ENCODE assay signal across 10 cellular contexts in genomic region chr7:158814637-158815036, GRCh38. TPM values are rescaled to one million over a fixed set of nuclear protein-coding genes. Genes with fewer than 3 reads are reported as not detected.
DNase-seq lines count a peak whose midpoint lies in the region; ATAC-seq and TF ChIP-seq lines count a peak whose summit lies in the region.
"Had no signal": no experiment of that assay in that cellular context is flagged by ENCODE, and none has a peak within 500 bp of the region (broad histone marks: within the 10 kb centered on the region; RNA-seq: fewer than 3 reads in every experiment).

No MANE protein-coding gene starts in this region.

- H3K36me3 ChIP-seq in DND-41 (ENCODE audit: insufficient read depth, low read length) (peaks cover 39% of the 10 kb centered on the region), ascending aorta (no peaks in the 10 kb centered on the region), SK-N-SH (replicated peaks in 1 of 2; ENCODE audit: control insufficient read depth in 1 of 2, insufficient read depth in 2 of 2, low read length in 1 of 2) (peaks cover 0 to 6% of the 10 kb centered on the region in 2 experiments)

- 92% methylated on average over 2 of the region's 2 CpGs for WGBS in SK-N-SH (ENCODE audit: low lambda C conversion rate)

- peak overlapping the region; percentile 48 for H3K27ac ChIP-seq in DND-41 (ENCODE audit: low read length)
- peak overlapping the region; percentile 89 to 95 for H3K27ac ChIP-seq in ascending aorta
- H3K27ac ChIP-seq in SK-N-SH (ENCODE audit: low read depth in 2 of 2, low read length in 1 of 2), result no peak overlapping the region
- H3K27ac ChIP-seq: VCaP had no signal

- H3K27me3 ChIP-seq in DND-41 (ENCODE audit: insufficient read depth, low read length, poor library complexity) (no peaks in the 10 kb centered on the region), ascending aorta (no peaks in the 10 kb centered on the region), SK-N-SH (ENCODE audit: insufficient read depth) (no peaks in the 10 kb centered on the region)

- H3K79me2 ChIP-seq in DND-41 (ENCODE audit: insufficient read depth, low read length) (peaks cover 97% of the 10 kb centered on the region), SK-N-SH (ENCODE audit: insufficient read depth) (peaks cover 86% of the 10 kb centered on the region)

- TF ChIP-seq EP300 in SK-N-SH (IDR thresholded peaks at IDR 0.05; ENCODE audit: borderline replicate concordance in 1 of 2, low read depth in 1 of 2, low read length in 1 of 2), result no peak

- H3K4me3 ChIP-seq in DND-41 (ENCODE audit: low read depth in 1 of 2, low read length in 2 of 2) (no peak overlapping the region), ascending aorta (peak overlapping the region in 1 of 2 donors; percentile 21), SK-N-SH (ENCODE audit: low read depth in 2 of 2, low read length in 1 of 2) (no peak overlapping the region)
- peak overlapping the region; percentile 39 for H3K4me3 ChIP-seq in Jurkat, Clone E6-1 (ENCODE audit: low read length)

- peak overlapping the region; percentile 96 for H3K27ac Mint-ChIP-seq in nephron progenitor cell

- DNase-seq in DND-41 (no peak), ascending aorta (ENCODE audit: low spot score in 2 of 2) (no peak), nephron progenitor cell (no peak), NCI-H526 treated with DMSO at 0.1 percent for 48 hours (lab: John Stamatoyannopoulos, UW) (no peak), NCI-H82 treated with DMSO at 0.1 percent for 48 hours (lab: John Stamatoyannopoulos, UW; ENCODE audit: unreplicated experiment) (no peak), SK-N-SH (no peak)
- DNase-seq in Jurkat, Clone E6-1 (ENCODE audit: low read depth, low spot score), result peak; percentile 81
- DNase-seq: foreskin fibroblast had no signal

- no peaks in the 10 kb centered on the region for H3K27me3 Mint-ChIP-seq in nephron progenitor cell (ENCODE audit: low read depth, poor library complexity)

- TF ChIP-seq CTCF in DND-41 (IDR thresholded peaks at IDR 0.05; ENCODE audit: borderline replicate concordance, extremely low read depth, low read length, poor library complexity, severe bottlenecking), result no peak
- no peak for TF ChIP-seq CTCF in ascending aorta (IDR thresholded peaks at IDR 0.05)
- TF ChIP-seq CTCF in nephron progenitor cell (IDR thresholded peaks at IDR 0.05), result no peak
- no peak for TF ChIP-seq CTCF in SK-N-SH (IDR thresholded peaks at IDR 0.05)

- H3K4me1 ChIP-seq in DND-41 (ENCODE audit: insufficient read depth, low read length) (peaks cover 74% of the 10 kb centered on the region), ascending aorta (peaks cover 27 to 74% of the 10 kb centered on the region in 2 donors), SK-N-SH (ENCODE audit: control insufficient read depth in 1 of 2, insufficient read depth in 2 of 2, low read depth in 1 of 2, low read length in 1 of 2) (peaks cover 22 to 24% of the 10 kb centered on the region in 2 experiments)

- H4K20me1 ChIP-seq in DND-41 (ENCODE audit: insufficient read depth, low read length), result peaks cover 63% of the 10 kb centered on the region
- H4K20me1 ChIP-seq in SK-N-SH (ENCODE audit: insufficient read depth), result peaks cover 11% of the 10 kb centered on the region; the same call in 1 of the 2 replicates

- POLR2A ChIA-PET in SK-N-SH (lab: Yijun Ruan, JAX), result interaction anchor here (0.5 kb wide), 1 partner anchor 52 kb away, joined by 3 read pairs; no protein-coding TSS in a partner anchor

- H3K4me3 Mint-ChIP-seq in nephron progenitor cell, result peak overlapping the region; percentile 30

- H3K4me2 ChIP-seq in DND-41 (ENCODE audit: insufficient read depth, low read length) (no peak overlapping the region), SK-N-SH (no peak overlapping the region)

- H2AFZ ChIP-seq in DND-41 (ENCODE audit: low read depth, low read length) (no peak overlapping the region), SK-N-SH (ENCODE audit: low read depth) (no peak overlapping the region)

- H3F3A ChIP-seq in SK-N-SH (replicated peaks; ENCODE audit: insufficient read depth), result peaks cover 20% of the 10 kb centered on the region

- no peak overlapping the region for H3K9ac ChIP-seq in DND-41 (ENCODE audit: low read depth, low read length)
- H3K9ac ChIP-seq in SK-N-SH, result no peak overlapping the region

- H3K9me3 ChIP-seq in DND-41 (ENCODE audit: insufficient read depth, low read length, severe bottlenecking) (no peaks in the 10 kb centered on the region), ascending aorta (no peaks in the 10 kb centered on the region), SK-N-SH (no peaks in the 10 kb centered on the region)

- peaks cover 41% of the 10 kb centered on the region for H3K9me3 Mint-ChIP-seq in nephron progenitor cell

- peaks cover 88% of the 10 kb centered on the region for H3K4me1 Mint-ChIP-seq in nephron progenitor cell

- H3K9me2 ChIP-seq in SK-N-SH, result no peaks in the 10 kb centered on the region

- intact Hi-C loops in ascending aorta (cut with DNase I), result loop anchor here (10.0 kb wide), 1 partner anchor 200 kb away; no protein-coding TSS in a partner anchor

- TF ChIP-seq RAD21 in SK-N-SH (IDR thresholded peaks at IDR 0.05; ENCODE audit: low read length), result no peak

- CTCF ChIA-PET in SK-N-SH (lab: Yijun Ruan, JAX), result no interaction called here

- H3K36me3 Mint-ChIP-seq in nephron progenitor cell (ENCODE audit: low read depth), result peaks cover 58% of the 10 kb centered on the region

- ATAC-seq in DND-41 (ENCODE audit: insufficient read depth, low read depth) (no peak), HG03571 (IDR thresholded peaks at IDR 0.05; ENCODE audit: unreplicated experiment) (no peak)

TF ChIP-seq in SK-N-SH, 30 proteins besides CTCF, POLR2A, EP300 and RAD21 (continues in another document):
- TF ChIP-seq USF1 (IDR thresholded peaks at IDR 0.05; ENCODE audit: borderline replicate concordance, low read depth) (no peak), TCF12 (IDR thresholded peaks at IDR 0.05) (no peak), FOXJ3 (CRISPR knock-in tag; IDR thresholded peaks at IDR 0.05) (no peak), MAX (IDR thresholded peaks at IDR 0.05; ENCODE audit: low read depth) (no peak), PBX3 (IDR thresholded peaks at IDR 0.05) (no peak), ZBTB33 (IDR thresholded peaks at IDR 0.05; ENCODE audit: borderline replicate concordance, low read depth) (no peak)

RNA-seq across cellular contexts. Expression of gene ESYT2, which starts 14.7 kb away (rescaled TPM):
- polyA plus RNA-seq in Jurkat, Clone E6-1 (2012; ENCODE audit: insufficient read depth, insufficient read length), result 131 TPM
- total RNA-seq in ascending aorta, result 102 TPM
- polyA plus RNA-seq in SK-N-SH (2012; rRNA removed), result 34.2 and 42.7 TPM in 2 replicates
- polyA plus RNA-seq in SK-N-SH (2012; cell fraction: cytosol; rRNA removed), result 34.6 and 42.2 TPM in 2 replicates
- polyA plus RNA-seq in SK-N-SH (2012; cell fraction: nucleus; rRNA removed), result 19.3 and 31.3 TPM in 2 replicates

RNA-seq across cellular contexts. Expression of gene DYNC2I1, which starts 41.7 kb away (rescaled TPM):
- polyA plus RNA-seq in Jurkat, Clone E6-1 (2012; ENCODE audit: insufficient read depth, insufficient read length), result 17.3 TPM
- total RNA-seq in ascending aorta, result 7.6 TPM
- polyA plus RNA-seq in SK-N-SH (2012; rRNA removed), result 23.0 and 25.8 TPM in 2 replicates
- 12.8 and 14.4 TPM in 2 replicates for polyA plus RNA-seq in SK-N-SH (2012; cell fraction: cytosol; rRNA removed)
- polyA plus RNA-seq in SK-N-SH (2012; cell fraction: nucleus; rRNA removed), result 89.3 and 188 TPM in 2 replicates

Comparison
In these comparisons a context has a peak if more than half of its experiments do, and no peak if none do; other contexts are left out.
1. H3K27ac ChIP-seq: peak in DND-41 (single experiment) and ascending aorta (2 of 2); none in SK-N-SH (0 of 2).